Comparison of ENCODE assay signal across 26 cellular contexts in genomic region chr6:208973-209372, GRCh38.
A peak's percentile ranks its signal among the peaks of the same experiment; 100 is the strongest.
DNase-seq lines count a peak whose midpoint lies in the region; ATAC-seq, FAIRE-seq and TF ChIP-seq lines count a peak whose summit lies in the region.
"Had no signal": no experiment of that assay in that cellular context is flagged by ENCODE, and none has a peak within 500 bp of the region (broad histone marks: within the 10 kb centered on the region; RNA-seq: fewer than 3 reads in every experiment).

No MANE protein-coding gene starts in this region.

- H3K9me3 Mint-ChIP-seq in activated CD8-positive, alpha-beta memory T cell treated with anti-CD3 and anti-CD28 coated beads, Interleukin-2, amount 10 ng/mL, durations not matched to agents 7 days and 5 days (ENCODE audit: low read depth) = peaks cover 7% of the 10 kb centered on the region
- no peaks in the 10 kb centered on the region for H3K9me3 Mint-ChIP-seq in CD4-positive, alpha-beta T cell
- no peaks in the 10 kb centered on the region for H3K9me3 Mint-ChIP-seq in T-cell

- FAIRE-seq in HTR-8/SVneo (lab: Jason Lieb, UNC) = no peak
- FAIRE-seq: small intestine had no signal

- CTCF ChIA-PET in activated CD8-positive, alpha-beta memory T cell treated with anti-CD3 and anti-CD28 coated beads, Interleukin-2, amount 10 ng/mL, durations not matched to agents 7 days and 5 days (lab: Charles Lee) = interaction anchor here (0.7 to 1.7 kb wide), 3 partner anchors 10 to 27 kb away, joined by 3 to 5 read pairs (median 3); no protein-coding TSS in a partner anchor
- CTCF ChIA-PET in CD4-positive, alpha-beta T cell (lab: Charles Lee) = no interaction called here
- CTCF ChIA-PET in T-cell (lab: Charles Lee) = no interaction called here

- POLR2A ChIA-PET in CD4-positive, alpha-beta T cell (lab: Charles Lee) = interaction anchor here (0.8 to 1.3 kb wide), 2 partner anchors 12 to 14 kb away, joined by 3 to 4 read pairs; no protein-coding TSS in a partner anchor
- POLR2A ChIA-PET in T-cell (lab: Charles Lee) = no interaction called here

- peaks cover 15% of the 10 kb centered on the region for H3K36me3 Mint-ChIP-seq in activated CD8-positive, alpha-beta memory T cell treated with anti-CD3 and anti-CD28 coated beads, Interleukin-2, amount 10 ng/mL, durations not matched to agents 7 days and 5 days
- H3K36me3 Mint-ChIP-seq in CD4-positive, alpha-beta T cell (ENCODE audit: low read depth) = no peaks in the 10 kb centered on the region
- H3K36me3 Mint-ChIP-seq in T-cell = no peaks in the 10 kb centered on the region

- peak overlapping the region; percentile 91 for H3K27ac Mint-ChIP-seq in activated CD8-positive, alpha-beta memory T cell treated with anti-CD3 and anti-CD28 coated beads, Interleukin-2, amount 10 ng/mL, durations not matched to agents 7 days and 5 days
- peak overlapping the region; percentile 70 for H3K27ac Mint-ChIP-seq in CD4-positive, alpha-beta T cell
- no peak overlapping the region for H3K27ac Mint-ChIP-seq in T-cell
- H3K27ac Mint-ChIP-seq: endodermal cell; T-helper 1 cell treated with Interleukin-12 subunit alpha and Interleukin-12 subunit beta and Interleukin-4 antibody, amounts not matched to agents 30 μg/mL and 1 μg/mL, for 36 hours had no signal

- intact Hi-C loops in CD4-positive, alpha-beta T cell (cut with DNase I, micrococcal nuclease) = no loop called here

- no peak for TF ChIP-seq CTCF in CD4-positive, alpha-beta T cell (IDR thresholded peaks at IDR 0.05)

- peak overlapping the region; percentile 71 for H3K4me3 ChIP-seq in effector memory CD4-positive, alpha-beta T cell (ENCODE audit: insufficient read depth, low read depth, low read length, poor library complexity, severe bottlenecking)

- no peak overlapping the region for H3K27ac ChIP-seq in CD4-positive, alpha-beta T cell (ENCODE audit: low read depth, low read length)
- no peak overlapping the region for H3K27ac ChIP-seq in effector memory CD4-positive, alpha-beta T cell (ENCODE audit: insufficient read depth, low read length, poor library complexity, severe bottlenecking)
- H3K27ac ChIP-seq: breast epithelium, colonic mucosa, esophagus muscularis mucosa had no signal

- peak overlapping the region; percentile 79 for H3K4me3 Mint-ChIP-seq in activated CD8-positive, alpha-beta memory T cell treated with anti-CD3 and anti-CD28 coated beads, Interleukin-2, amount 10 ng/mL, durations not matched to agents 7 days and 5 days
- peak overlapping the region; percentile 93 for H3K4me3 Mint-ChIP-seq in CD4-positive, alpha-beta T cell
- peak overlapping the region; percentile 83 to 92 (median 85) for H3K4me3 Mint-ChIP-seq in T-cell
- H3K4me3 Mint-ChIP-seq: endodermal cell had no signal

- peaks cover 11% of the 10 kb centered on the region for H3K27me3 Mint-ChIP-seq in activated CD8-positive, alpha-beta memory T cell treated with anti-CD3 and anti-CD28 coated beads, Interleukin-2, amount 10 ng/mL, durations not matched to agents 7 days and 5 days
- H3K27me3 Mint-ChIP-seq in CD4-positive, alpha-beta T cell = no peaks in the 10 kb centered on the region
- H3K27me3 Mint-ChIP-seq in T-cell = peaks cover 0 to 4% of the 10 kb centered on the region in 2 donors

- ATAC-seq in activated CD8-positive, alpha-beta memory T cell treated with anti-CD3 and anti-CD28 coated beads, Interleukin-2, amount 10 ng/mL, durations not matched to agents 7 days and 5 days = peak; percentile 7
- no peak for ATAC-seq in CD4-positive, alpha-beta T cell (ENCODE audit: poor library complexity)
- ATAC-seq in T-cell (replicated peaks in 1 of 4) (no peak), HG02970 (IDR thresholded peaks at IDR 0.05; ENCODE audit: low FRiP score, unreplicated experiment) (no peak), HG02588 (IDR thresholded peaks at IDR 0.05; ENCODE audit: unreplicated experiment) (no peak)
- ATAC-seq: left lobe of liver, Panc1 had no signal

- no peaks in the 10 kb centered on the region for H3K27me3 ChIP-seq in CD4-positive, alpha-beta T cell (ENCODE audit: control insufficient read depth, insufficient read depth, low read length)
- H3K27me3 ChIP-seq in effector memory CD4-positive, alpha-beta T cell (replicated peaks; ENCODE audit: control insufficient read depth, insufficient read depth, low read length, poor library complexity, severe bottlenecking) = no peaks in the 10 kb centered on the region
- H3K27me3 ChIP-seq: colonic mucosa had no signal

- DNase-seq in activated CD8-positive, alpha-beta memory T cell treated with anti-CD3 and anti-CD28 coated beads, Interleukin-2, amount 10 ng/mL, durations not matched to agents 7 days and 5 days = no peak
- no peak for DNase-seq in activated CD8-positive, alpha-beta memory T cell treated with anti-CD3 and anti-CD28 coated beads, Interleukin-2, amount 50 U/mL, for 48 hours
- no peak for DNase-seq in CD4-positive, alpha-beta T cell
- DNase-seq in T-cell (no peak), HTR-8/SVneo (ENCODE audit: insufficient read length, low spot score) (no peak)
- no peak for DNase-seq in effector memory CD4-positive, alpha-beta T cell
- DNase-seq: activated CD4-positive, alpha-beta T cell treated with anti-CD3 and anti-CD28 coated beads for 48 hours; amygdala; colonic mucosa; EL; endodermal cell; foreskin melanocyte; hypothalamus; KG1; NCI-H1694; NCI-H524; NK-92 treated with Interleukin-12 subunit alpha and Interleukin-12 subunit beta, amount 100 ng/mL, for 24 hours; small intestine; stimulated activated naive CD4-positive, alpha-beta T cell had no signal

- peaks cover 38% of the 10 kb centered on the region for H3K4me1 Mint-ChIP-seq in activated CD8-positive, alpha-beta memory T cell treated with anti-CD3 and anti-CD28 coated beads, Interleukin-2, amount 10 ng/mL, durations not matched to agents 7 days and 5 days
- H3K4me1 Mint-ChIP-seq in CD4-positive, alpha-beta T cell (ENCODE audit: low read depth) = peaks cover 12% of the 10 kb centered on the region
- H3K4me1 Mint-ChIP-seq in T-cell = peaks cover 17 to 21% (median 18%) of the 10 kb centered on the region in 3 donors
- H3K4me1 Mint-ChIP-seq: endodermal cell had no signal

- H3K36me3 ChIP-seq in effector memory CD4-positive, alpha-beta T cell (ENCODE audit: control insufficient read depth, insufficient read depth, low read length) = no peaks in the 10 kb centered on the region
- H3K36me3 ChIP-seq: breast epithelium, colonic mucosa, esophagus muscularis mucosa had no signal

- H3K4me1 ChIP-seq in effector memory CD4-positive, alpha-beta T cell (ENCODE audit: control insufficient read depth, insufficient read depth, low read length, poor library complexity, severe bottlenecking) = peaks cover 8% of the 10 kb centered on the region
- H3K4me1 ChIP-seq: breast epithelium, colonic mucosa, esophagus muscularis mucosa had no signal

- H3K9me3 ChIP-seq in CD4-positive, alpha-beta T cell (ENCODE audit: control insufficient read depth, low read length) = no peaks in the 10 kb centered on the region
- H3K9me3 ChIP-seq in effector memory CD4-positive, alpha-beta T cell (ENCODE audit: control insufficient read depth, low read length) = no peaks in the 10 kb centered on the region
- H3K9me3 ChIP-seq: colonic mucosa, esophagus muscularis mucosa had no signal

Comparison
In these comparisons a context has a peak if more than half of its experiments do, and no peak if none do; other contexts are left out.
1. H3K27ac Mint-ChIP-seq: peak in activated CD8-positive, alpha-beta memory T cell treated with anti-CD3 and anti-CD28 coated beads, Interleukin-2, amount 10 ng/mL, durations not matched to agents 7 days and 5 days (single experiment) and CD4-positive, alpha-beta T cell (single experiment); none in T-cell (0 of 2).
2. Peak in every context shown above with its lines, with median percentiles within 50 percentile points of each other: H3K4me3 Mint-ChIP-seq.